ENCODE assay signal across 8 cellular contexts in genomic region chr6:31836676-31837611, GRCh38. TPM values are rescaled to one million over a fixed set of nuclear protein-coding genes. Genes with fewer than 3 reads are reported as not detected.
A peak's percentile ranks its signal among the peaks of the same experiment; 100 is the strongest.
DNase-seq lines count a peak whose midpoint lies in the region; ATAC-seq, FAIRE-seq and TF ChIP-seq lines count a peak whose summit lies in the region.

No MANE protein-coding gene starts in this region.

- no peak for TF ChIP-seq POLR2A in suprapubic skin (IDR thresholded peaks at IDR 0.05)
- TF ChIP-seq POLR2A in H54 (IDR thresholded peaks at IDR 0.05; ENCODE audit: low read depth, low read length), result no peak

- peak overlapping the region; percentile 95 for H3K4me2 ChIP-seq in keratinocyte (ENCODE audit: control insufficient read depth, extremely low read depth, insufficient read depth, low read depth, low read length)

- no peaks in the 10 kb centered on the region for H3K27me3 Mint-ChIP-seq in activated naive CD8-positive, alpha-beta T cell treated with anti-CD3 and anti-CD28 coated beads, Interleukin-2, amount 10 ng/mL, durations not matched to agents 7 days and 5 days

- peaks cover 47% of the 10 kb centered on the region for H3K36me3 Mint-ChIP-seq in activated naive CD8-positive, alpha-beta T cell treated with anti-CD3 and anti-CD28 coated beads, Interleukin-2, amount 10 ng/mL, durations not matched to agents 7 days and 5 days

- H3K27ac ChIP-seq in heart right ventricle (peak overlapping the region in 9 of 10 donors; percentile 5 to 98 (median 96)), keratinocyte (ENCODE audit: control insufficient read depth, insufficient read depth, low read length) (peak overlapping the region; percentile 99), suprapubic skin (peak overlapping the region; percentile 49)

- no peak overlapping the region for H2AFZ ChIP-seq in keratinocyte (ENCODE audit: control insufficient read depth, low read length)

- peak overlapping the region; percentile 97 for H3K9ac ChIP-seq in keratinocyte (ENCODE audit: control insufficient read depth, extremely low read depth, insufficient read depth, low read length)

- WGBS in heart right ventricle, 2 donors, result 21 to 34% methylated on average over 11 of the region's 11 CpGs
- 18% methylated on average over 11 of the region's 11 CpGs for whole genome bisulfite sequencing in suprapubic skin

- H4K20me1 ChIP-seq in keratinocyte (ENCODE audit: control insufficient read depth, extremely low read depth, insufficient read depth, low read length), result peaks cover 39% of the 10 kb centered on the region

- TF ChIP-seq CTCF in heart right ventricle (IDR thresholded peaks at IDR 0.05) (no peak), keratinocyte (optimal IDR thresholded peaks at IDR 0.05 in 1 of 3, IDR thresholded peaks at IDR 0.05 in 1 of 3, conservative IDR thresholded peaks at IDR 0.05 in 1 of 3; ENCODE audit: extremely low read depth in 1 of 3, insufficient read depth in 2 of 3, low read length in 3 of 3) (peak in 1 of 3 experiments; percentile 13), suprapubic skin (IDR thresholded peaks at IDR 0.05) (no peak)

- intact Hi-C loops in heart right ventricle (cut with DNase I), result loop anchor here in 7 of 10 donors (5.0 to 10.0 kb wide), 6 partner anchors 60 to 292 kb away; partner anchors contain the start of genes VWA7 (in 3 of the 7), ATP6V1G2 (in 2 of the 7), DDX39B (in 2 of the 7) and NFKBIL1 (in 2 of the 7)
- intact Hi-C loops in left cardiac atrium (cut with DNase I), result loop anchor here (10.0 kb wide), 2 partner anchors 102 to 152 kb away; partner anchors contain the start of genes CLIC1 (in 1 of the 2) and LY6G5C (in 1 of the 2)

- no peaks in the 10 kb centered on the region for H3K9me3 Mint-ChIP-seq in activated naive CD8-positive, alpha-beta T cell treated with anti-CD3 and anti-CD28 coated beads, Interleukin-2, amount 10 ng/mL, durations not matched to agents 7 days and 5 days

- H3K4me3 ChIP-seq in heart right ventricle, result peak overlapping the region in 9 of 10 donors; percentile 84 to 100 (median 90)
- H3K4me3 ChIP-seq in keratinocyte (ENCODE audit: control insufficient read depth in 2 of 3, extremely low read depth in 1 of 3, insufficient read depth in 2 of 3, low read depth in 1 of 3, low read length in 3 of 3), result peak overlapping the region; percentile 78 to 96 (median 92)
- peak overlapping the region; percentile 81 for H3K4me3 ChIP-seq in suprapubic skin

- H3K36me3 ChIP-seq in heart right ventricle (peaks cover 0 to 59% (median 45%) of the 10 kb centered on the region in 9 donors), keratinocyte (ENCODE audit: control insufficient read depth in 2 of 2, extremely low read depth in 1 of 2, insufficient read depth in 2 of 2, low read length in 2 of 2) (peaks cover 23 to 37% of the 10 kb centered on the region in 2 experiments), suprapubic skin (peaks cover 41% of the 10 kb centered on the region)

- H3K4me3 Mint-ChIP-seq in activated naive CD8-positive, alpha-beta T cell treated with anti-CD3 and anti-CD28 coated beads, Interleukin-2, amount 10 ng/mL, durations not matched to agents 7 days and 5 days, result peak overlapping the region; percentile 84

- no peak for FAIRE-seq in keratinocyte (lab: Jason Lieb, UNC)
- no peak for FAIRE-seq in H54 (lab: Jason Lieb, UNC)

- DNase-seq in heart right ventricle (no peak), left cardiac atrium (no peak), keratinocyte (ENCODE audit: low read depth, low spot score) (no peak), suprapubic skin (ENCODE audit: low spot score in 2 of 2) (no peak), DMS153 (lab: John Stamatoyannopoulos, UW) (no peak), H54 (ENCODE audit: insufficient read length, low spot score) (no peak)
- DNase-seq in activated naive CD8-positive, alpha-beta T cell treated with anti-CD3 and anti-CD28 coated beads, Interleukin-2, amount 10 ng/mL, durations not matched to agents 7 days and 5 days, result no peak

- peak overlapping the region; percentile 93 for H3K27ac Mint-ChIP-seq in activated naive CD8-positive, alpha-beta T cell treated with anti-CD3 and anti-CD28 coated beads, Interleukin-2, amount 10 ng/mL, durations not matched to agents 7 days and 5 days

- H3K4me1 Mint-ChIP-seq in activated naive CD8-positive, alpha-beta T cell treated with anti-CD3 and anti-CD28 coated beads, Interleukin-2, amount 10 ng/mL, durations not matched to agents 7 days and 5 days, result peaks cover 31% of the 10 kb centered on the region

- ATAC-seq in heart right ventricle, result no peak
- no peak for ATAC-seq in left cardiac atrium
- ATAC-seq in activated naive CD8-positive, alpha-beta T cell treated with anti-CD3 and anti-CD28 coated beads, Interleukin-2, amount 10 ng/mL, durations not matched to agents 7 days and 5 days (ENCODE audit: low read depth), result no peak
- ATAC-seq in GM18520 (IDR thresholded peaks at IDR 0.05; ENCODE audit: unreplicated experiment), result no peak

- POLR2A ChIA-PET in activated naive CD8-positive, alpha-beta T cell treated with anti-CD3 and anti-CD28 coated beads, Interleukin-2, amount 10 ng/mL, durations not matched to agents 7 days and 5 days (lab: Charles Lee), result interaction anchor here (0.7 to 3.1 kb wide), 10 partner anchors 10 to 342 kb away, joined by 3 to 30 read pairs (median 4); partner anchors contain the start of genes C6orf47, DDX39B, EHMT2 and HSPA1B

- dilution Hi-C loops in keratinocyte (cut with MboI; ENCODE audit: extremely low pct_ligation_motif_present, low sequenced_read_pairs), result no loop called here

- peaks cover 45% of the 10 kb centered on the region for H3K79me2 ChIP-seq in keratinocyte (ENCODE audit: control insufficient read depth, insufficient read depth, low read length)

- H3K9me3 ChIP-seq in heart right ventricle (no peaks in the 10 kb centered on the region), keratinocyte (ENCODE audit: control insufficient read depth, low read depth, low read length) (no peaks in the 10 kb centered on the region), suprapubic skin (no peaks in the 10 kb centered on the region)

- H3K27me3 ChIP-seq in heart right ventricle, result no peaks in the 10 kb centered on the region
- H3K27me3 ChIP-seq in keratinocyte (ENCODE audit: control insufficient read depth, extremely low read depth, insufficient read depth, low read length), result no peaks in the 10 kb centered on the region
- H3K27me3 ChIP-seq in suprapubic skin, result no peaks in the 10 kb centered on the region

- TF ChIP-seq EP300 in suprapubic skin (IDR thresholded peaks at IDR 0.05), result no peak

- H3K9me1 ChIP-seq in keratinocyte (ENCODE audit: control insufficient read depth, extremely low read depth, insufficient read depth, low read length), result peaks cover 2% of the 10 kb centered on the region

- peaks cover 23 to 61% (median 46%) of the 10 kb centered on the region in 9 donors for H3K4me1 ChIP-seq in heart right ventricle
- H3K4me1 ChIP-seq in keratinocyte (ENCODE audit: control insufficient read depth, extremely low read depth, insufficient read depth, low read length), result peaks cover 15% of the 10 kb centered on the region
- H3K4me1 ChIP-seq in suprapubic skin, result peaks cover 56% of the 10 kb centered on the region

RNA-seq across cellular contexts. Expression of gene HSPA1B, which starts 9.4 kb away (rescaled TPM):
- total RNA-seq in heart right ventricle (100 to 1,000 TPM; 126 to 258 (median 169) TPM), left cardiac atrium (100 to 1,000 TPM; 142 to 192 TPM), suprapubic skin (100 to 1,000 TPM; 243 to 686 (median 558) TPM)
- polyA plus RNA-seq in heart right ventricle (100 to 1,000 TPM in 1 of 2 donors, 10 to 100 TPM in 1; 16.9 to 122 TPM), keratinocyte (33.5 to 65.8 TPM (median 48.1 TPM) in 3 replicates)
- 10 to 100 TPM; 49.0 to 55.7 TPM for total RNA-seq in activated naive CD8-positive, alpha-beta T cell treated with anti-CD3 and anti-CD28 coated beads, Interleukin-2, amount 10 ng/mL, durations not matched to agents 7 days and 5 days
- polyA plus RNA-seq in keratinocyte (2011; ENCODE audit: low read depth), result 466 TPM
- polyA plus RNA-seq in keratinocyte (2011; cell fraction: cytosol; rRNA removed), result 25.5 and 35.7 TPM in 2 replicates
- polyA plus RNA-seq in keratinocyte (2011; cell fraction: nucleus; rRNA removed), result 107 and 118 TPM in 2 replicates
- polyA plus RNA-seq in keratinocyte (2012; ENCODE audit: low replicate concordance), result 88.4 and 366 TPM in 2 replicates
- 56.1 to 86.6 TPM (median 65.9 TPM) in 3 replicates for polyA minus RNA-seq in keratinocyte
- 89.0 TPM for polyA minus RNA-seq in keratinocyte (2011; cell fraction: cytosol; rRNA and poly(A)+ RNA removed)
- 125 and 143 TPM in 2 replicates for polyA minus RNA-seq in keratinocyte (2011; cell fraction: nucleus; rRNA and poly(A)+ RNA removed)

RNA-seq across cellular contexts. Expression of gene HSPA1A, which starts 21.6 kb away (rescaled TPM):
- 100 to 1,000 TPM; 202 to 679 (median 259) TPM for total RNA-seq in heart right ventricle
- polyA plus RNA-seq in heart right ventricle, result 100 to 1,000 TPM; 113 to 166 TPM
- 100 to 1,000 TPM; 197 to 288 TPM for total RNA-seq in left cardiac atrium
- 10 to 100 TPM; 62.2 to 63.5 TPM for total RNA-seq in activated naive CD8-positive, alpha-beta T cell treated with anti-CD3 and anti-CD28 coated beads, Interleukin-2, amount 10 ng/mL, durations not matched to agents 7 days and 5 days
- polyA plus RNA-seq in keratinocyte, result 95.5 to 142 TPM (median 110 TPM) in 3 replicates
- polyA plus RNA-seq in keratinocyte (2011; ENCODE audit: low read depth), result 543 TPM
- 58.1 and 98.7 TPM in 2 replicates for polyA plus RNA-seq in keratinocyte (2011; cell fraction: cytosol; rRNA removed)
- 269 and 283 TPM in 2 replicates for polyA plus RNA-seq in keratinocyte (2011; cell fraction: nucleus; rRNA removed)
- polyA plus RNA-seq in keratinocyte (2012; ENCODE audit: low replicate concordance), result 215 and 387 TPM in 2 replicates
- 56.7 to 205 TPM (median 64.7 TPM) in 3 replicates for polyA minus RNA-seq in keratinocyte
- 139 TPM for polyA minus RNA-seq in keratinocyte (2011; cell fraction: cytosol; rRNA and poly(A)+ RNA removed)
- 212 and 216 TPM in 2 replicates for polyA minus RNA-seq in keratinocyte (2011; cell fraction: nucleus; rRNA and poly(A)+ RNA removed)
- 100 to 1,000 TPM; 200 to 464 (median 408) TPM for total RNA-seq in suprapubic skin

RNA-seq across cellular contexts. Expression of gene HSPA1L, which starts 21.9 kb away (rescaled TPM):
- total RNA-seq in heart right ventricle, result 1 to 10 TPM; 1.1 to 2.9 (median 1.9) TPM
- 1 to 10 TPM in 1 of 2 donors, under 1 TPM in 1; 0.80 to 1.4 TPM for polyA plus RNA-seq in heart right ventricle
- 1 to 10 TPM; 1.1 to 2.6 TPM for total RNA-seq in left cardiac atrium
- 1 to 10 TPM; 3.3 to 4.5 TPM for total RNA-seq in activated naive CD8-positive, alpha-beta T cell treated with anti-CD3 and anti-CD28 coated beads, Interleukin-2, amount 10 ng/mL, durations not matched to agents 7 days and 5 days
- polyA plus RNA-seq in keratinocyte, result 0.31 to 0.60 TPM (median 0.54 TPM) in 3 replicates
- 1.1 TPM for polyA plus RNA-seq in keratinocyte (2011; ENCODE audit: low read depth)
- 0.30 and 0.49 TPM in 2 replicates for polyA plus RNA-seq in keratinocyte (2011; cell fraction: cytosol; rRNA removed)
- polyA plus RNA-seq in keratinocyte (2011; cell fraction: nucleus; rRNA removed), result 0.61 and 0.88 TPM in 2 replicates
- 0.47 and 0.97 TPM in 2 replicates for polyA plus RNA-seq in keratinocyte (2012; ENCODE audit: low replicate concordance)
- polyA minus RNA-seq in keratinocyte, result 0.35 to 0.82 TPM (median 0.73 TPM) in 3 replicates
- polyA minus RNA-seq in keratinocyte (2011; cell fraction: cytosol; rRNA and poly(A)+ RNA removed), result not detected
- 1.2 TPM in 1 of 2 replicates, not detected in the other for polyA minus RNA-seq in keratinocyte (2011; cell fraction: nucleus; rRNA and poly(A)+ RNA removed)
- total RNA-seq in suprapubic skin, result 1 to 10 TPM in 3 of 4 donors, under 1 TPM in 1; 0.83 to 3.1 (median 1.8) TPM

RNA-seq across cellular contexts. Expression of gene NEU1, which starts 25.7 kb away (rescaled TPM):
- 10 to 100 TPM; 18.1 to 32.4 (median 22.3) TPM for total RNA-seq in heart right ventricle
- 10 to 100 TPM; 15.7 to 48.0 TPM for polyA plus RNA-seq in heart right ventricle
- total RNA-seq in left cardiac atrium, result 10 to 100 TPM; 26.8 to 31.8 TPM
- 10 to 100 TPM; 15.5 to 16.4 TPM for total RNA-seq in activated naive CD8-positive, alpha-beta T cell treated with anti-CD3 and anti-CD28 coated beads, Interleukin-2, amount 10 ng/mL, durations not matched to agents 7 days and 5 days
- polyA plus RNA-seq in keratinocyte, result 27.9 to 44.4 TPM (median 38.6 TPM) in 3 replicates
- 27.7 TPM for polyA plus RNA-seq in keratinocyte (2011; ENCODE audit: low read depth)
- 21.5 and 26.6 TPM in 2 replicates for polyA plus RNA-seq in keratinocyte (2011; cell fraction: cytosol; rRNA removed)
- polyA plus RNA-seq in keratinocyte (2011; cell fraction: nucleus; rRNA removed), result 57.0 and 60.0 TPM in 2 replicates
- polyA plus RNA-seq in keratinocyte (2012; ENCODE audit: low replicate concordance), result 22.5 and 56.8 TPM in 2 replicates
- polyA minus RNA-seq in keratinocyte, result 21.8 to 42.7 TPM (median 38.9 TPM) in 3 replicates
- polyA minus RNA-seq in keratinocyte (2011; cell fraction: cytosol; rRNA and poly(A)+ RNA removed), result 29.5 TPM
- polyA minus RNA-seq in keratinocyte (2011; cell fraction: nucleus; rRNA and poly(A)+ RNA removed), result 28.9 and 29.7 TPM in 2 replicates
- total RNA-seq in suprapubic skin, result 10 to 100 TPM; 22.2 to 42.7 (median 39.8) TPM

RNA-seq across cellular contexts. Expression of gene LSM2, which starts 30.2 kb away (rescaled TPM):
- total RNA-seq in heart right ventricle (10 to 100 TPM; 18.9 to 27.6 (median 23.0) TPM), left cardiac atrium (10 to 100 TPM; 24.3 to 29.4 TPM), suprapubic skin (10 to 100 TPM; 21.7 to 39.5 (median 30.2) TPM)
- polyA plus RNA-seq in heart right ventricle (10 to 100 TPM; 17.5 to 52.0 TPM), keratinocyte (34.4 to 84.1 TPM (median 46.5 TPM) in 3 replicates)
- 10 to 100 TPM; 89.9 to 97.9 TPM for total RNA-seq in activated naive CD8-positive, alpha-beta T cell treated with anti-CD3 and anti-CD28 coated beads, Interleukin-2, amount 10 ng/mL, durations not matched to agents 7 days and 5 days
- polyA plus RNA-seq in keratinocyte (2011; ENCODE audit: low read depth), result 18.7 TPM
- polyA plus RNA-seq in keratinocyte (2011; cell fraction: cytosol; rRNA removed), result 65.3 and 72.5 TPM in 2 replicates
- polyA plus RNA-seq in keratinocyte (2011; cell fraction: nucleus; rRNA removed), result 14.3 and 16.3 TPM in 2 replicates
- 44.6 and 69.2 TPM in 2 replicates for polyA plus RNA-seq in keratinocyte (2012; ENCODE audit: low replicate concordance)
- polyA minus RNA-seq in keratinocyte, result 33.6 to 70.1 TPM (median 49.5 TPM) in 3 replicates
- 27.6 TPM for polyA minus RNA-seq in keratinocyte (2011; cell fraction: cytosol; rRNA and poly(A)+ RNA removed)
- 4.2 and 6.5 TPM in 2 replicates for polyA minus RNA-seq in keratinocyte (2011; cell fraction: nucleus; rRNA and poly(A)+ RNA removed)

Comparison
In these comparisons a context has a peak if more than half of its experiments do, and no peak if none do; other contexts are left out.
1. H3K27ac ChIP-seq: peak in every context shown above with its lines; median percentile 99 in keratinocyte; 96 in heart right ventricle; 49 in suprapubic skin.